18 cellular contexts compared by ENCODE assay signal in the genomic region with DNA sequence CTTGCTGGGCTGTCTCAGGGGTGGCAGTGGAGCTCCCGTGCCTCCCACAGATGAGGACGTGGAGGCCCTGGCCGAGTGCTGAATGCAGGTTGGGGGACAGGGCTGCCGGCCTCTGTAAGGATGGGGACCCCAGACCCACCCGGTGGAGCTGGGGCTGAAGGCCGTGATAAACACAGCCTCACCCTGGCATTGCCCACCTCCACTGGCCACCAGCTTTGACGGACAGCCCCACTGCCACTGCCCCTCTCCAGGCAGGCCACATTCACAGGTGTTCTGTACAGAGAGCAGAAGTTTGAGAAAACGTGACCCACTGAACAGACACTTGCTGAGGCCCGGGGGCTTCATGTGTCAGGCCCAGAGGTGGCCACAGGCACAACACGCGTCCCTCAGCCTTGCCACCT.
A peak's percentile ranks its signal among the peaks of the same experiment; 100 is the strongest.
DNase-seq lines count a peak whose midpoint lies in the region; ATAC-seq and TF ChIP-seq lines count a peak whose summit lies in the region.
"Had no signal": no experiment of that assay in that cellular context is flagged by ENCODE, and none has a peak within 500 bp of the region (broad histone marks: within the 10 kb centered on the region; RNA-seq: fewer than 3 reads in every experiment).

No MANE protein-coding gene starts in this region.

- H2BK5ac ChIP-seq in neuronal stem cell (ENCODE audit: low read length): no peak overlapping the region

- no peak overlapping the region for H2AFZ ChIP-seq in neuronal stem cell (ENCODE audit: low read length)
- H2AFZ ChIP-seq: GM23248 had no signal

- H3K27me3 ChIP-seq in heart right ventricle: no peaks in the 10 kb centered on the region
- H3K27me3 ChIP-seq in WERI-Rb-1 (ENCODE audit: insufficient read depth, low read depth, severe bottlenecking): no peaks in the 10 kb centered on the region
- no peaks in the 10 kb centered on the region for H3K27me3 ChIP-seq in neuronal stem cell (ENCODE audit: control insufficient read depth in 3 of 3, insufficient read depth in 3 of 3, low read depth in 1 of 3, low read length in 3 of 3)
- no peaks in the 10 kb centered on the region for H3K27me3 ChIP-seq in tibial artery

- peak overlapping the region; percentile 14 for H3K14ac ChIP-seq in neuronal stem cell (ENCODE audit: low read length)

- H2AK5ac ChIP-seq in neuronal stem cell (ENCODE audit: low read depth, low read length): peak overlapping the region; percentile 81

- no peak overlapping the region for H3K23ac ChIP-seq in neuronal stem cell (ENCODE audit: low read depth, low read length, poor library complexity)

- no peak overlapping the region for H3K4ac ChIP-seq in neuronal stem cell (ENCODE audit: low read length)

- H3K9me3 ChIP-seq in heart right ventricle: peaks cover 0 to 10% (median 0%) of the 10 kb centered on the region in 11 donors
- peaks cover 5% of the 10 kb centered on the region for H3K9me3 ChIP-seq in WERI-Rb-1 (ENCODE audit: severe bottlenecking)
- H3K9me3 ChIP-seq in neuronal stem cell (replicated peaks in 1 of 2; ENCODE audit: control insufficient read depth in 2 of 2, insufficient read depth in 1 of 2, low read depth in 1 of 2, low read length in 2 of 2): peaks cover 4 to 6% of the 10 kb centered on the region in 2 donors
- no peaks in the 10 kb centered on the region for H3K9me3 ChIP-seq in tibial artery
- H3K9me3 ChIP-seq: Caco-2 had no signal

- no peak overlapping the region for H3K4me2 ChIP-seq in neuronal stem cell (ENCODE audit: insufficient read depth, low read length, poor library complexity, severe bottlenecking)

- no peak overlapping the region for H3K9ac ChIP-seq in neuronal stem cell (ENCODE audit: low read depth, low read length, poor library complexity)
- H3K9ac ChIP-seq: GM23248 had no signal

- no peak overlapping the region for H4K8ac ChIP-seq in neuronal stem cell (ENCODE audit: low read depth, low read length)

- intact Hi-C loops in Right ventricle myocardium superior (cut with DNase I) (no loop called here), heart right ventricle (cut with DNase I) (no loop called here), tibial artery (cut with DNase I; ENCODE audit: low total_unique reads) (no loop called here)

- H2BK15ac ChIP-seq in neuronal stem cell (ENCODE audit: low read length): peak overlapping the region; percentile 91

- 97 to 98% methylated on average over 11 of the region's 11 CpGs for WGBS in heart right ventricle, 2 donors
- no CpG with 5 or more reads among the region's 11 CpGs for WGBS in neuronal stem cell (ENCODE audit: extremely low coverage in 2 of 2, insufficient read length in 2 of 2, insufficient replicate concordance in 1 of 2), 2 donors

- H3K18ac ChIP-seq in neuronal stem cell (ENCODE audit: low read length): peak overlapping the region; percentile 67

- H2BK12ac ChIP-seq in neuronal stem cell (ENCODE audit: low read length): no peak overlapping the region

- H3K4me3 ChIP-seq in heart right ventricle (no peak overlapping the region), WERI-Rb-1 (ENCODE audit: low read depth, low read length) (no peak overlapping the region), neuronal stem cell (ENCODE audit: low read length in 2 of 2) (no peak overlapping the region), tibial artery (no peak overlapping the region)
- H3K4me3 ChIP-seq: GM23248 had no signal

- H3K27ac ChIP-seq in heart right ventricle (no peak overlapping the region), WERI-Rb-1 (peak overlapping the region; percentile 62), neuronal stem cell (replicated peaks; ENCODE audit: low read length) (no peak overlapping the region), tibial artery (peak overlapping the region; percentile 48 to 55), substantia nigra (ENCODE audit: low read depth, low read length, poor library complexity, severe bottlenecking) (no peak overlapping the region)
- H3K27ac ChIP-seq: GM23248 had no signal

- no peak overlapping the region for H2BK120ac ChIP-seq in neuronal stem cell (ENCODE audit: low read depth, low read length)

- H4K91ac ChIP-seq in neuronal stem cell (ENCODE audit: low read depth, low read length, poor library complexity): no peak overlapping the region

- TF ChIP-seq CTCF in heart right ventricle (IDR thresholded peaks at IDR 0.05) (no peak), WERI-Rb-1 (IDR thresholded peaks at IDR 0.05; ENCODE audit: low read depth, low read length) (no peak), tibial artery (IDR thresholded peaks at IDR 0.05) (no peak)

- peaks cover 0 to 19% (median 15%) of the 10 kb centered on the region in 9 donors for H3K4me1 ChIP-seq in heart right ventricle
- H3K4me1 ChIP-seq in neuronal stem cell (ENCODE audit: control insufficient read depth in 2 of 2, insufficient read depth in 1 of 2, low read depth in 1 of 2, low read length in 2 of 2): peaks cover 0 to 3% of the 10 kb centered on the region in 2 donors
- peaks cover 0 to 25% (median 21%) of the 10 kb centered on the region in 4 donors for H3K4me1 ChIP-seq in tibial artery

- DNase-seq in Right ventricle myocardium superior: peak; percentile 24
- DNase-seq in heart right ventricle: no peak
- DNase-seq in WERI-Rb-1: no peak
- DNase-seq in neuronal stem cell (ENCODE audit: low spot score): no peak
- DNase-seq in tibial artery: no peak
- DNase-seq in substantia nigra (lab: John Stamatoyannopoulos, UW): no peak
- DNase-seq in pons (ENCODE audit: low spot score): no peak
- no peak for DNase-seq in NCI-H1048 (lab: John Stamatoyannopoulos, UW)
- DNase-seq: 8988T, DMS79 treated with DMSO at 0.1 percent for 48 hours, GM23248, KG1, NCI-H1092, NCI-H1694 treated with DMSO at 0.1 percent for 48 hours, NCI-H446, SHP77 had no signal

- ATAC-seq in Right ventricle myocardium superior (ENCODE audit: poor library complexity) (no peak), heart right ventricle (no peak)
- ATAC-seq: Panc1 had no signal

- no peaks in the 10 kb centered on the region for H3K36me3 ChIP-seq in heart right ventricle
- no peaks in the 10 kb centered on the region for H3K36me3 ChIP-seq in WERI-Rb-1
- H3K36me3 ChIP-seq in neuronal stem cell (replicated peaks in 1 of 2; ENCODE audit: control insufficient read depth in 2 of 2, insufficient read depth in 2 of 2, low read length in 2 of 2): no peaks in the 10 kb centered on the region
- no peaks in the 10 kb centered on the region for H3K36me3 ChIP-seq in tibial artery

- peaks cover 1% of the 10 kb centered on the region for H3K79me1 ChIP-seq in neuronal stem cell (ENCODE audit: low read depth, low read length)

Comparison
In these comparisons a context has a peak if more than half of its experiments do, and no peak if none do; other contexts are left out.
1. H3K27ac ChIP-seq: peak in WERI-Rb-1 (single experiment) and tibial artery (2 of 2); none in heart right ventricle (0 of 10), neuronal stem cell (single experiment) and substantia nigra (single experiment).